In genomic region chr11:86245369-86246292, GRCh38 we compare ENCODE assay signal across 8 cellular contexts.
DNase-seq lines count a peak whose midpoint lies in the region; ATAC-seq and FAIRE-seq lines count a peak whose summit lies in the region.

No MANE protein-coding gene starts in this region.

- no peaks in the 10 kb centered on the region for H3K27me3 ChIP-seq in duodenal mucosa (ENCODE audit: control insufficient read depth in 1 of 2, insufficient read depth in 2 of 2, low read length in 2 of 2)
- H3K27me3 ChIP-seq in mucosa of rectum (ENCODE audit: control insufficient read depth in 2 of 2, insufficient read depth in 2 of 2, low read length in 2 of 2): no peaks in the 10 kb centered on the region

- no peaks in the 10 kb centered on the region for H3K9me3 ChIP-seq in duodenal mucosa (ENCODE audit: control insufficient read depth in 1 of 2, low read length in 2 of 2)
- H3K9me3 ChIP-seq in mucosa of rectum (ENCODE audit: control insufficient read depth in 2 of 2, low read length in 2 of 2): no peaks in the 10 kb centered on the region

- H3K9ac ChIP-seq in duodenal mucosa (ENCODE audit: low read depth in 1 of 2, low read length in 2 of 2): peak overlapping the region; percentile 87 to 96
- peak overlapping the region; percentile 79 to 97 for H3K9ac ChIP-seq in mucosa of rectum (ENCODE audit: low read depth in 1 of 2, low read length in 2 of 2)

- ATAC-seq in HG03280 (IDR thresholded peaks at IDR 0.05; ENCODE audit: unreplicated experiment) (peak; percentile 5), GM18867 (IDR thresholded peaks at IDR 0.05; ENCODE audit: unreplicated experiment) (no peak)

- H3K27ac ChIP-seq in duodenal mucosa (ENCODE audit: low read depth, low read length): peak overlapping the region; percentile 97
- peak overlapping the region; percentile 97 to 98 for H3K27ac ChIP-seq in mucosa of rectum (ENCODE audit: low read depth in 2 of 2, low read length in 2 of 2)

- DNase-seq in NCI-H1417 (lab: John Stamatoyannopoulos, UW) (peak in 2 of 3 experiments; percentile 60 to 70), NCI-H1417 treated with DMSO at 0.1 percent for 48 hours (lab: John Stamatoyannopoulos, UW) (no peak), T-helper 1 cell (peak in 3 of 5 donors; percentile 4 to 42 (median 13)), urothelium cell line (ENCODE audit: low spot score) (peak; percentile 18)

- H3K36me3 ChIP-seq in duodenal mucosa (ENCODE audit: control insufficient read depth in 1 of 2, insufficient read depth in 2 of 2, low read length in 2 of 2) (no peaks in the 10 kb centered on the region), mucosa of rectum (ENCODE audit: control insufficient read depth in 2 of 2, insufficient read depth in 2 of 2, low read length in 2 of 2) (no peaks in the 10 kb centered on the region)

- H3K4me1 ChIP-seq in duodenal mucosa (ENCODE audit: control insufficient read depth in 1 of 2, insufficient read depth in 2 of 2, low read length in 2 of 2) (peaks cover 15 to 21% of the 10 kb centered on the region in 2 donors), mucosa of rectum (ENCODE audit: control insufficient read depth in 2 of 2, insufficient read depth in 2 of 2, low read length in 2 of 2) (peaks cover 21 to 22% of the 10 kb centered on the region in 2 donors)

- H3K4me3 ChIP-seq in duodenal mucosa (ENCODE audit: low read depth in 1 of 2, low read length in 2 of 2): peak overlapping the region; percentile 94 to 99
- peak overlapping the region; percentile 98 to 100 for H3K4me3 ChIP-seq in mucosa of rectum (ENCODE audit: low read length in 2 of 2)

- no peak for FAIRE-seq in urothelium cell line (lab: Jason Lieb, UNC)
